ENCODE assay signal across 30 cellular contexts in genomic region chr1:157748262-157748817, GRCh38. TPM values are rescaled to one million over a fixed set of nuclear protein-coding genes. Genes with fewer than 3 reads are reported as not detected.
"Had no signal": no experiment of that assay in that cellular context is flagged by ENCODE, and none has a peak within 500 bp of the region (broad histone marks: within the 10 kb centered on the region; RNA-seq: fewer than 3 reads in every experiment).

No MANE protein-coding gene starts in this region.

- DNase-seq: activated CD4-positive, alpha-beta T cell treated with anti-CD3 and anti-CD28 coated beads for 4 hours; activated CD4-positive, alpha-beta T cell treated with anti-CD3 and anti-CD28 coated beads, Interleukin-2, amount 50 U/mL, for 4 hours; activated CD8-positive, alpha-beta memory T cell treated with anti-CD3 and anti-CD28 coated beads, Interleukin-2, amount 50 U/mL, for 48 hours; activated CD8-positive, alpha-beta T cell treated with anti-CD3 and anti-CD28 coated beads, Interleukin-2, amount 10 ng/mL, durations not matched to agents 7 days and 5 days; activated effector memory CD4-positive, alpha-beta T cell treated with Interleukin-2 at 50 U/mL for 16 hours; activated naive CD4-positive, alpha-beta T cell; activated T-cell treated with anti-CD3 and anti-CD28 coated beads, Interleukin-2, amount 50 U/mL, for 1 hour; aorta; central memory CD4-positive, alpha-beta T cell; Kasumi-1; NCI-H1048; NCI-H1417; NCI-H1930; NCI-H2107; NCI-H2171 treated with DMSO at 0.1 percent for 48 hours; NCI-H226; NCI-H526 treated with DMSO at 0.1 percent for 48 hours; NCI-H82; NK-92 treated with Interleukin-12 subunit alpha and Interleukin-12 subunit beta, amount 100 ng/mL, for 24 hours; OCI-M1; RPMI8226; T-cell; T-helper 2 cell had no signal

- H3K27ac Mint-ChIP-seq: activated CD8-positive, alpha-beta T cell treated with anti-CD3 and anti-CD28 coated beads, Interleukin-2, amount 10 ng/mL, durations not matched to agents 7 days and 5 days; activated T-helper 1 cell treated with anti-CD3 and anti-CD28 coated beads, Interleukin-12 subunit alpha, Interleukin-12 subunit beta, Interleukin-2, Interleukin-4 antibody, amounts not matched to agents 30 ng/mL and 10 ng/mL and 1 ng/mL, durations not matched to agents 14 hours and 24 hours and 36 hours; T-cell had no signal

- H3K9me3 Mint-ChIP-seq: activated naive CD4-positive, alpha-beta T cell treated with anti-CD3 and anti-CD28 coated beads, Interleukin-2, amount 50 U/mL, for 24 hours; activated T-helper 1 cell treated with anti-CD3 and anti-CD28 coated beads, Interleukin-12 subunit alpha, Interleukin-12 subunit beta, Interleukin-2, Interleukin-4 antibody, amounts not matched to agents 30 ng/mL and 10 ng/mL and 1 ng/mL, durations not matched to agents 14 hours and 24 hours and 36 hours; T-cell had no signal

- ATAC-seq: activated CD4-positive, CD25-positive, alpha-beta regulatory T cell treated with anti-CD3 and anti-CD28 coated beads, Interleukin-2, amount 50 U/mL, for 24 hours; activated CD8-positive, alpha-beta T cell treated with anti-CD3 and anti-CD28 coated beads, Interleukin-2, amount 10 ng/mL, durations not matched to agents 7 days and 5 days; Panc1; Right ventricle myocardium inferior; T-cell had no signal

- H3K36me3 Mint-ChIP-seq: activated naive CD4-positive, alpha-beta T cell treated with anti-CD3 and anti-CD28 coated beads, Interleukin-2, amount 50 U/mL, for 24 hours; T-cell had no signal

- H3K4me3 Mint-ChIP-seq: activated CD8-positive, alpha-beta T cell treated with anti-CD3 and anti-CD28 coated beads, Interleukin-2, amount 10 ng/mL, durations not matched to agents 7 days and 5 days; activated naive CD4-positive, alpha-beta T cell treated with anti-CD3 and anti-CD28 coated beads, Interleukin-2, amount 50 U/mL, for 24 hours; activated T-helper 1 cell treated with anti-CD3 and anti-CD28 coated beads, Interleukin-12 subunit alpha, Interleukin-12 subunit beta, Interleukin-2, Interleukin-4 antibody, amounts not matched to agents 30 ng/mL and 10 ng/mL and 1 ng/mL, durations not matched to agents 14 hours and 24 hours and 36 hours; T-cell had no signal

- H3K4me1 Mint-ChIP-seq: activated naive CD4-positive, alpha-beta T cell treated with anti-CD3 and anti-CD28 coated beads, Interleukin-2, amount 50 U/mL, for 24 hours had no signal

RNA-seq across cellular contexts. Expression of gene FCRL2, which starts 28.6 kb away (rescaled TPM):
- total RNA-seq: activated CD8-positive, alpha-beta T cell treated with anti-CD3 and anti-CD28 coated beads, Interleukin-2, amount 10 ng/mL, durations not matched to agents 7 days and 5 days; activated T-helper 1 cell treated with anti-CD3 and anti-CD28 coated beads, Interleukin-12 subunit alpha, Interleukin-12 subunit beta, Interleukin-2, Interleukin-4 antibody, amounts not matched to agents 30 ng/mL and 10 ng/mL and 1 ng/mL, durations not matched to agents 14 hours and 24 hours and 36 hours; M059J; NCI-H460; Right ventricle myocardium inferior had no signal
- polyA plus RNA-seq: aorta had no signal

RNA-seq across cellular contexts. Expression of gene FCRL3, which starts 47.8 kb away (rescaled TPM):
- total RNA-seq: M059J, NCI-H460 had no signal
